8 cellular contexts compared by ENCODE assay signal in genomic region chr13:97307882-97308624, GRCh38.
DNase-seq lines count a peak whose midpoint lies in the region; ATAC-seq and TF ChIP-seq lines count a peak whose summit lies in the region.

No MANE protein-coding gene starts in this region.

- H4K91ac ChIP-seq in IMR-90 (ENCODE audit: insufficient read depth, low read depth, low read length) (peak overlapping the region; percentile 88; the same call in 1 of the 2 replicates), H9 (ENCODE audit: insufficient read length, low read depth, low read length) (no peak overlapping the region)

- peaks cover 7% of the 10 kb centered on the region for H3K36me3 Mint-ChIP-seq in MCF 10A (ENCODE audit: insufficient read depth, unreplicated experiment)
- H3K36me3 Mint-ChIP-seq in H9 (ENCODE audit: insufficient read depth in 1 of 3, low read depth in 3 of 3), result no peaks in the 10 kb centered on the region
- H3K36me3 Mint-ChIP-seq in stimulated activated effector memory CD8-positive, alpha-beta T cell treated with anti-CD3 and anti-CD28 coated beads, Interleukin-12 subunit alpha, Interleukin-12 subunit beta, amount 100 ng/mL, for 72 hours, result peaks cover 5% of the 10 kb centered on the region

- peak overlapping the region; percentile 1 to 84; a peak in 2 of 4 replicates for H4K8ac ChIP-seq in IMR-90 (ENCODE audit: low read depth in 2 of 2, low read length in 2 of 2)
- H4K8ac ChIP-seq in H9 (replicated peaks; ENCODE audit: insufficient read length, low read depth, low read length), result no peak overlapping the region

- H2AFZ ChIP-seq in IMR-90 (replicated peaks; ENCODE audit: low read length, poor library complexity) (no peak overlapping the region), smooth muscle cell (ENCODE audit: low read depth) (no peak overlapping the region), H9 (ENCODE audit: low read length) (no peak overlapping the region)

- peaks cover 21% of the 10 kb centered on the region; the same call in 1 of the 2 replicates for H4K20me1 ChIP-seq in IMR-90 (ENCODE audit: insufficient read depth, low read length)
- H4K20me1 ChIP-seq in smooth muscle cell (ENCODE audit: low read depth), result peaks cover 95% of the 10 kb centered on the region
- H4K20me1 ChIP-seq in H9 (ENCODE audit: control insufficient read depth, insufficient read depth, insufficient read length), result no peaks in the 10 kb centered on the region

- H3K27me3 ChIP-seq in IMR-90 (ENCODE audit: control insufficient read depth, insufficient read depth, low read length) (no peaks in the 10 kb centered on the region), smooth muscle cell (ENCODE audit: low read depth) (no peaks in the 10 kb centered on the region), H9 (ENCODE audit: insufficient read depth, low read length) (no peaks in the 10 kb centered on the region)

- H3K56ac ChIP-seq in IMR-90 (ENCODE audit: extremely low read depth, insufficient read depth, low read length) (0 out of 2 replicates have a peak overlapping the region, but pooled peaks have one; percentile 64), H9 (ENCODE audit: insufficient read length, low read depth, low read length) (no peak overlapping the region)

- H3K23ac ChIP-seq in IMR-90 (ENCODE audit: low read depth, low read length) (peak overlapping the region; percentile 99; the same call in 1 of the 2 replicates), H9 (ENCODE audit: insufficient read length, low read depth, low read length) (no peak overlapping the region)

- no peak overlapping the region for H2BK12ac ChIP-seq in H9 (ENCODE audit: insufficient read length, low read depth, low read length)

- H3K36me3 ChIP-seq in IMR-90 (ENCODE audit: control insufficient read depth, insufficient read depth, low read length) (peaks cover 1% of the 10 kb centered on the region; the same call in 1 of the 2 replicates), smooth muscle cell (ENCODE audit: low read depth) (no peaks in the 10 kb centered on the region)

- H2BK120ac ChIP-seq in IMR-90 (ENCODE audit: low read depth, low read length) (peak overlapping the region; percentile 91), H9 (ENCODE audit: low read depth, low read length, poor library complexity, severe bottlenecking) (no peak overlapping the region)

- no peak overlapping the region for H3T11ph ChIP-seq in H9 (ENCODE audit: low read length)

- H3K27me3 Mint-ChIP-seq in MCF 10A (ENCODE audit: insufficient read depth, unreplicated experiment) (no peaks in the 10 kb centered on the region), H9 (ENCODE audit: low read depth) (no peaks in the 10 kb centered on the region; the same call in 1 of the 2 replicates)

- TF ChIP-seq RAD21 in IMR-90 (IDR thresholded peaks at IDR 0.05; ENCODE audit: low read length), result no peak

- H3K4me3 Mint-ChIP-seq in MCF 10A (ENCODE audit: unreplicated experiment) (no peak overlapping the region), H9 (no peak overlapping the region)
- H3K4me3 Mint-ChIP-seq in stimulated activated effector memory CD8-positive, alpha-beta T cell treated with anti-CD3 and anti-CD28 coated beads, Interleukin-12 subunit alpha, Interleukin-12 subunit beta, amount 100 ng/mL, for 72 hours, result no peak overlapping the region

- H3K4me2 ChIP-seq in IMR-90 (ENCODE audit: low read depth, low read length), result peak overlapping the region; percentile 89
- H3K4me2 ChIP-seq in smooth muscle cell, result peak overlapping the region; percentile 53
- H3K4me2 ChIP-seq in H9 (ENCODE audit: insufficient read depth, insufficient read length, low read length), result no peak overlapping the region

- intact Hi-C loops in IMR-90 (cut with micrococcal nuclease) (no loop called here), MCF 10A (cut with micrococcal nuclease) (no loop called here)

- H2BK5ac ChIP-seq in IMR-90 (ENCODE audit: low read depth, low read length, poor library complexity, severe bottlenecking), result peak overlapping the region; percentile 61
- no peak overlapping the region for H2BK5ac ChIP-seq in H9 (ENCODE audit: insufficient read length, low read length)

- H3K27ac ChIP-seq in IMR-90 (ENCODE audit: insufficient read depth, low read length), result peak overlapping the region; percentile 75
- H3K27ac ChIP-seq in smooth muscle cell (ENCODE audit: low read depth), result peak overlapping the region; percentile 78
- H3K27ac ChIP-seq in H9 (ENCODE audit: insufficient read length, low read depth, low read length), result no peak overlapping the region

- in situ Hi-C loops in IMR-90 (cut with MboI; ENCODE audit: low sequenced_read_pairs), result no loop called here

- no peak for TF ChIP-seq POLR2A in IMR-90 (IDR thresholded peaks at IDR 0.05; ENCODE audit: low read depth, low read length)

- H3K4ac ChIP-seq in IMR-90 (ENCODE audit: low read depth, low read length) (peak overlapping the region; percentile 90), H9 (ENCODE audit: low read depth, low read length) (no peak overlapping the region)

- H3K4me1 ChIP-seq in IMR-90 (ENCODE audit: control insufficient read depth, insufficient read depth, low read length), result peaks cover 22% of the 10 kb centered on the region
- H3K4me1 ChIP-seq in smooth muscle cell (ENCODE audit: low read depth), result peaks cover 18% of the 10 kb centered on the region
- H3K4me1 ChIP-seq in H9 (ENCODE audit: insufficient read depth, low read length), result no peaks in the 10 kb centered on the region

- dilution Hi-C loops in IMR-90 (cut with HindIII; ENCODE audit: low sequenced_read_pairs, unreplicated experiment), result no loop called here

- ATAC-seq in IMR-90 (ENCODE audit: low read depth) (peak; percentile 68), HG03135 (IDR thresholded peaks at IDR 0.05; ENCODE audit: unreplicated experiment) (no peak)
- ATAC-seq in stimulated activated effector memory CD8-positive, alpha-beta T cell treated with anti-CD3 and anti-CD28 coated beads, Interleukin-12 subunit alpha, Interleukin-12 subunit beta, amount 100 ng/mL, for 72 hours, result no peak

- H3K4me1 Mint-ChIP-seq in MCF 10A (ENCODE audit: insufficient read depth, unreplicated experiment) (peaks cover 23% of the 10 kb centered on the region), H9 (peaks cover 8 to 10% of the 10 kb centered on the region in 2 experiments)
- peaks cover 36% of the 10 kb centered on the region for H3K4me1 Mint-ChIP-seq in stimulated activated effector memory CD8-positive, alpha-beta T cell treated with anti-CD3 and anti-CD28 coated beads, Interleukin-12 subunit alpha, Interleukin-12 subunit beta, amount 100 ng/mL, for 72 hours

- H2AK9ac ChIP-seq in IMR-90 (replicated peaks; ENCODE audit: low read depth, low read length, poor library complexity), result no peak overlapping the region

- H3K9me1 ChIP-seq in IMR-90 (ENCODE audit: insufficient read depth, low read length), result peaks cover 20% of the 10 kb centered on the region

- no peak overlapping the region for H3K4me3 ChIP-seq in IMR-90 (ENCODE audit: insufficient read depth, low read depth, low read length)
- H3K4me3 ChIP-seq in smooth muscle cell, result no peak overlapping the region

- H4K5ac ChIP-seq in IMR-90 (ENCODE audit: low read depth, low read length) (0 out of 2 replicates have a peak overlapping the region, but pooled peaks have one; percentile 38), H9 (ENCODE audit: insufficient read length, low read depth, low read length) (no peak overlapping the region)

- H3K79me2 ChIP-seq in smooth muscle cell (ENCODE audit: low read depth) (peaks cover 72% of the 10 kb centered on the region), H9 (ENCODE audit: insufficient read depth, low read length) (no peaks in the 10 kb centered on the region)

- no peaks in the 10 kb centered on the region for H3K9me3 Mint-ChIP-seq in MCF 10A (ENCODE audit: unreplicated experiment)
- H3K9me3 Mint-ChIP-seq in H9, result no peaks in the 10 kb centered on the region
- H3K9me3 Mint-ChIP-seq in stimulated activated effector memory CD8-positive, alpha-beta T cell treated with anti-CD3 and anti-CD28 coated beads, Interleukin-12 subunit alpha, Interleukin-12 subunit beta, amount 100 ng/mL, for 72 hours, result no peaks in the 10 kb centered on the region

- peaks cover 33 to 64% of the 10 kb centered on the region in 2 experiments for H3K79me1 ChIP-seq in IMR-90 (ENCODE audit: low read depth in 1 of 2, low read length in 2 of 2)
- no peaks in the 10 kb centered on the region for H3K79me1 ChIP-seq in H9 (ENCODE audit: insufficient read depth, low read depth, low read length, poor library complexity, severe bottlenecking)

- peak overlapping the region; percentile 97 for H3K14ac ChIP-seq in IMR-90 (replicated peaks; ENCODE audit: low read depth, low read length)
- no peak overlapping the region for H3K14ac ChIP-seq in H9 (ENCODE audit: insufficient read depth, low read length)

- H3K9me3 ChIP-seq in IMR-90 (ENCODE audit: control insufficient read depth, insufficient read depth, low read length) (no peaks in the 10 kb centered on the region), smooth muscle cell (replicated peaks; ENCODE audit: low read depth) (no peaks in the 10 kb centered on the region), H9 (ENCODE audit: control insufficient read depth, low read depth, low read length) (no peaks in the 10 kb centered on the region)

- H3F3A ChIP-seq in smooth muscle cell (ENCODE audit: low read depth), result peaks cover 11% of the 10 kb centered on the region

- CTCF ChIA-PET in IMR-90 (lab: Yijun Ruan, JAX), result interaction anchor here (0.5 to 1.3 kb wide), 2 partner anchors 10 to 1250 kb away, joined by 3 to 5 read pairs; no protein-coding TSS in a partner anchor
- CTCF ChIA-PET in MCF 10A (lab: Yijun Ruan, JAX), result interaction anchor here (0.7 to 1.7 kb wide), 4 partner anchors 9 to 198 kb away, joined by 3 to 9 read pairs (median 3); no protein-coding TSS in a partner anchor

- DNase-seq in IMR-90 (peak; percentile 68), MCF 10A (ENCODE audit: unreplicated experiment) (peak; percentile 60), inferior parietal cortex (ENCODE audit: extremely low spot score) (peak; percentile 64), smooth muscle cell (lab: John Stamatoyannopoulos, UW; ENCODE audit: unreplicated experiment) (no peak), NCI-H2081 treated with DMSO at 0.1 percent for 48 hours (lab: John Stamatoyannopoulos, UW) (no peak), H9 (no peak)
- no peak for DNase-seq in stimulated activated effector memory CD8-positive, alpha-beta T cell treated with anti-CD3 and anti-CD28 coated beads, Interleukin-12 subunit alpha, Interleukin-12 subunit beta, amount 100 ng/mL, for 72 hours (ENCODE audit: low spot score in 2 of 2)

- H2BK15ac ChIP-seq in IMR-90 (ENCODE audit: low read depth, low read length) (no peak overlapping the region), H9 (ENCODE audit: low read depth, low read length) (no peak overlapping the region)

- no peak overlapping the region for H3K27ac Mint-ChIP-seq in MCF 10A (ENCODE audit: low read depth, unreplicated experiment)
- H3K27ac Mint-ChIP-seq in H9, result peak overlapping the region in 1 of 3 experiments; percentile 69; a peak in 2 of 7 replicates
- no peak overlapping the region for H3K27ac Mint-ChIP-seq in stimulated activated effector memory CD8-positive, alpha-beta T cell treated with anti-CD3 and anti-CD28 coated beads, Interleukin-12 subunit alpha, Interleukin-12 subunit beta, amount 100 ng/mL, for 72 hours

- peak overlapping the region; percentile 81; the same call in 1 of the 2 replicates for H2BK20ac ChIP-seq in IMR-90 (ENCODE audit: low read depth, low read length)
- H2BK20ac ChIP-seq in H9 (ENCODE audit: low read depth, low read length, poor library complexity, severe bottlenecking), result no peak overlapping the region

- no peaks in the 10 kb centered on the region for H3K23me2 ChIP-seq in H9 (ENCODE audit: insufficient read length, low read depth, low read length, poor library complexity, severe bottlenecking)

- H2AK5ac ChIP-seq in IMR-90 (ENCODE audit: low read depth, low read length) (no peak overlapping the region), H9 (ENCODE audit: insufficient read length, low read length) (no peak overlapping the region)

- 0% methylated on average over 1 of the region's 3 CpGs; no CpG with 5 or more reads in 1 of the 2 experiments for WGBS in IMR-90 (ENCODE audit: extremely low coverage in 2 of 2, insufficient read length in 1 of 2), 2 experiments
- WGBS in smooth muscle cell (ENCODE audit: low lambda C conversion rate), result 36% methylated on average over 3 of the region's 3 CpGs
- WGBS in H9 (ENCODE audit: extremely low coverage, insufficient read length, low lambda C conversion rate), result no CpG with 5 or more reads among the region's 3 CpGs

- POLR2A ChIA-PET in IMR-90 (lab: Charles Lee; ENCODE audit: unreplicated experiment) (interaction anchor here (0.7 to 1.4 kb wide), 2 partner anchors 12 to 76 kb away, joined by 3 read pairs; no protein-coding TSS in a partner anchor), MCF 10A (lab: Yijun Ruan, JAX) (interaction anchor here (1.0 to 2.0 kb wide), 4 partner anchors 9 to 85 kb away, joined by 3 to 15 read pairs (median 4); no protein-coding TSS in a partner anchor)

- H3K18ac ChIP-seq in IMR-90 (ENCODE audit: low read depth, low read length) (peak overlapping the region; percentile 91), H9 (ENCODE audit: insufficient read length, low read depth, low read length) (no peak overlapping the region)

- H3K9ac ChIP-seq in IMR-90 (ENCODE audit: low read depth, low read length) (peak overlapping the region; percentile 4; the same call in 1 of the 2 replicates), smooth muscle cell (ENCODE audit: low read depth) (no peak overlapping the region), H9 (ENCODE audit: extremely low read depth, insufficient read length, low read length) (no peak overlapping the region)

- BruUV-seq in IMR-90 (replicated peaks; lab: Mats Ljungman, UMichigan) (no TSS peak), MCF 10A (replicated peaks; lab: Mats Ljungman, UMichigan) (no TSS peak)

- TF ChIP-seq CTCF in IMR-90 (conservative IDR thresholded peaks at IDR 0.05; ENCODE audit: low read depth, low read length) (no peak), MCF 10A (IDR thresholded peaks at IDR 0.05; ENCODE audit: unreplicated experiment) (no peak), smooth muscle cell (IDR thresholded peaks at IDR 0.05; ENCODE audit: borderline replicate concordance, insufficient read depth, poor library complexity, severe bottlenecking) (no peak), H9 (conservative IDR thresholded peaks at IDR 0.05) (no peak)

Comparison
In these comparisons a context has a peak if more than half of its experiments do, and no peak if none do; other contexts are left out.
1. DNase-seq: peak in IMR-90 (single experiment), MCF 10A (single experiment) and inferior parietal cortex (single experiment); none in smooth muscle cell (single experiment), NCI-H2081 treated with DMSO at 0.1 percent for 48 hours (single experiment), H9 (single experiment) and stimulated activated effector memory CD8-positive, alpha-beta T cell treated with anti-CD3 and anti-CD28 coated beads, Interleukin-12 subunit alpha, Interleukin-12 subunit beta, amount 100 ng/mL, for 72 hours (0 of 2).